Comparison of ENCODE assay signal across 20 cellular contexts in genomic region chr3:186181901-186182300, GRCh38.
"Had no signal": no experiment of that assay in that cellular context is flagged by ENCODE, and none has a peak within 500 bp of the region (broad histone marks: within the 10 kb centered on the region; RNA-seq: fewer than 3 reads in every experiment).

No MANE protein-coding gene starts in this region.

- H3K4me1 ChIP-seq: SJSA1 had no signal

- H3K9me3 ChIP-seq: SJSA1 had no signal

- H3K9me3 Mint-ChIP-seq: IgD-negative memory B cell had no signal

- H3K4me3 Mint-ChIP-seq: IgD-negative memory B cell had no signal

- DNase-seq: Kasumi-1, MM.1S, NCI-H1436 treated with DMSO at 0.1 percent for 48 hours, NCI-H1694, NCI-H187 treated with DMSO at 0.1 percent for 48 hours, NCI-H2029 treated with DMSO at 0.1 percent for 48 hours, NCI-H2171 treated with DMSO at 0.1 percent for 48 hours, NCI-H226, NCI-H446, NCI-H510A, NCI-H524 treated with DMSO at 0.1 percent for 48 hours, NCI-H82, Right ventricle myocardium superior, RPMI8226, SIG-M5 had no signal

- H3K27me3 Mint-ChIP-seq: IgD-negative memory B cell had no signal

- H3K4me3 ChIP-seq: K562, SJSA1, SK-N-MC had no signal

- H3K27ac ChIP-seq: KMS-11, SJSA1, SK-N-MC had no signal

- H3K36me3 ChIP-seq: SJSA1 had no signal
